Comparison of ENCODE assay signal across 13 cellular contexts in genomic region chr3:128503164-128503651, GRCh38. TPM values are rescaled to one million over a fixed set of nuclear protein-coding genes. Genes with fewer than 3 reads are reported as not detected.
DNase-seq lines count a peak whose midpoint lies in the region; ATAC-seq and TF ChIP-seq lines count a peak whose summit lies in the region.
"Had no signal": no experiment of that assay in that cellular context is flagged by ENCODE, and none has a peak within 500 bp of the region (broad histone marks: within the 10 kb centered on the region; RNA-seq: fewer than 3 reads in every experiment).

No MANE protein-coding gene starts in this region.

- H3K79me1 ChIP-seq in IMR-90 (ENCODE audit: low read depth in 1 of 2, low read length in 2 of 2): 0 out of 4 replicates have a peak, but pooled peaks cover 0 to 3% of the 10 kb centered on the region in 2 experiments

- BruUV-seq in IMR-90 (replicated peaks; lab: Mats Ljungman, UMichigan): no TSS peak

- H4K5ac ChIP-seq in IMR-90 (ENCODE audit: low read depth, low read length): no peak overlapping the region

- no peaks in the 10 kb centered on the region for H4K20me1 ChIP-seq in IMR-90 (ENCODE audit: insufficient read depth, low read length)

- no peak for TF ChIP-seq POLR2A in IMR-90 (IDR thresholded peaks at IDR 0.05; ENCODE audit: low read depth, low read length)
- TF ChIP-seq POLR2A in tibial nerve (IDR thresholded peaks at IDR 0.05): no peak

- H3K4me1 ChIP-seq in IMR-90 (ENCODE audit: control insufficient read depth, insufficient read depth, low read length): no peaks in the 10 kb centered on the region
- H3K4me1 ChIP-seq in liver (ENCODE audit: control insufficient read depth in 4 of 4, insufficient read depth in 4 of 4, low read length in 3 of 4): no peaks in the 10 kb centered on the region
- peaks cover 0 to 1% (median 0%) of the 10 kb centered on the region in 4 donors for H3K4me1 ChIP-seq in tibial nerve

- no peak overlapping the region for H2BK120ac ChIP-seq in IMR-90 (ENCODE audit: low read depth, low read length)

- no peak overlapping the region for H2BK20ac ChIP-seq in IMR-90 (ENCODE audit: low read depth, low read length)

- H3K18ac ChIP-seq in IMR-90 (ENCODE audit: low read depth, low read length): no peak overlapping the region

- peaks cover 3% of the 10 kb centered on the region; the same call in 1 of the 2 replicates for H3K27me3 ChIP-seq in IMR-90 (ENCODE audit: control insufficient read depth, insufficient read depth, low read length)
- H3K27me3 ChIP-seq in brain microvascular endothelial cell (replicated peaks): peaks cover 8% of the 10 kb centered on the region
- peaks cover 0 to 8% (median 0%) of the 10 kb centered on the region in 4 donors for H3K27me3 ChIP-seq in liver (ENCODE audit: control insufficient read depth in 4 of 4, insufficient read depth in 4 of 4, low read length in 3 of 4)
- peaks cover 7 to 82% of the 10 kb centered on the region in 2 donors for H3K27me3 ChIP-seq in tibial nerve

- H3K23ac ChIP-seq in IMR-90 (ENCODE audit: low read depth, low read length): no peak overlapping the region

- no peak overlapping the region for H2AK5ac ChIP-seq in IMR-90 (ENCODE audit: low read depth, low read length)

- H3K4ac ChIP-seq in IMR-90 (ENCODE audit: low read depth, low read length): no peak overlapping the region

- ATAC-seq in IMR-90 (ENCODE audit: low read depth) (no peak), HG03280 (IDR thresholded peaks at IDR 0.05; ENCODE audit: unreplicated experiment) (no peak), GM19351 (IDR thresholded peaks at IDR 0.05; ENCODE audit: unreplicated experiment) (no peak), HG02970 (IDR thresholded peaks at IDR 0.05; ENCODE audit: low FRiP score, unreplicated experiment) (no peak)
- ATAC-seq: naive thymus-derived CD8-positive, alpha-beta T cell; stimulated activated memory B cell treated with anti-CD40 and anti-IgM and Interleukin-4, amounts not matched to agents 10 μg/mL and 1 μg/mL and 100 μg/mL, for 72 hours had no signal

- no peak for TF ChIP-seq EP300 in tibial nerve (IDR thresholded peaks at IDR 0.05)

- H2BK5ac ChIP-seq in IMR-90 (ENCODE audit: low read depth, low read length, poor library complexity, severe bottlenecking): no peak overlapping the region

- POLR2A ChIA-PET in IMR-90 (lab: Charles Lee; ENCODE audit: unreplicated experiment): no interaction called here

- H2BK15ac ChIP-seq in IMR-90 (ENCODE audit: low read depth, low read length): no peak overlapping the region

- H3K4me2 ChIP-seq in IMR-90 (ENCODE audit: low read depth, low read length): no peak overlapping the region

- H3K36me3 ChIP-seq in IMR-90 (ENCODE audit: control insufficient read depth, insufficient read depth, low read length) (no peaks in the 10 kb centered on the region), brain microvascular endothelial cell (replicated peaks) (no peaks in the 10 kb centered on the region), liver (ENCODE audit: control insufficient read depth in 4 of 4, insufficient read depth in 3 of 4, low read depth in 1 of 4, low read length in 3 of 4) (no peaks in the 10 kb centered on the region), tibial nerve (no peaks in the 10 kb centered on the region)

- no peak overlapping the region for H3K9ac ChIP-seq in IMR-90 (ENCODE audit: low read depth, low read length)
- H3K9ac ChIP-seq in liver (ENCODE audit: low read depth in 1 of 2, low read length in 2 of 2): no peak overlapping the region

- H2AK9ac ChIP-seq in IMR-90 (replicated peaks; ENCODE audit: low read depth, low read length, poor library complexity): no peak overlapping the region

- no peak overlapping the region for H2AFZ ChIP-seq in IMR-90 (replicated peaks; ENCODE audit: low read length, poor library complexity)

- TF ChIP-seq CTCF in IMR-90 (conservative IDR thresholded peaks at IDR 0.05; ENCODE audit: low read depth, low read length) (0 out of 2 replicates have a peak, but pooled peaks have one; percentile 16), brain microvascular endothelial cell (IDR thresholded peaks at IDR 0.05; ENCODE audit: low read depth, low read length, missing control alignments) (peak; percentile 47), liver (IDR thresholded peaks at IDR 0.05; ENCODE audit: low read depth, low read length, missing input control) (peak; percentile 11), tibial nerve (IDR thresholded peaks at IDR 0.05) (no peak)

- dilution Hi-C loops in IMR-90 (cut with HindIII; ENCODE audit: low sequenced_read_pairs, unreplicated experiment): no loop called here

- H3K9me3 ChIP-seq in IMR-90 (ENCODE audit: control insufficient read depth, insufficient read depth, low read length) (peaks cover 2% of the 10 kb centered on the region; the same call in 1 of the 2 replicates), liver (ENCODE audit: control insufficient read depth in 4 of 4, low read length in 3 of 4) (no peaks in the 10 kb centered on the region), tibial nerve (peaks cover 0 to 5% (median 0%) of the 10 kb centered on the region in 4 donors)

- no peak overlapping the region for H3K14ac ChIP-seq in IMR-90 (replicated peaks; ENCODE audit: low read depth, low read length)

- in situ Hi-C loops in IMR-90 (cut with MboI; ENCODE audit: low sequenced_read_pairs) (loop anchor here (5.0 kb wide), 1 partner anchor 71 kb away; no protein-coding TSS in a partner anchor), brain microvascular endothelial cell (cut with HindIII; ENCODE audit: low pct_ligation_motif_present, low sequenced_read_pairs) (no loop called here)

- CTCF ChIA-PET in IMR-90 (lab: Yijun Ruan, JAX): interaction anchor here (0.5 kb wide), 1 partner anchor 10 kb away, joined by 4 read pairs; no protein-coding TSS in a partner anchor

- TF ChIP-seq RAD21 in IMR-90 (IDR thresholded peaks at IDR 0.05; ENCODE audit: low read length): peak; percentile 7; the same call in 1 of the 2 replicates
- TF ChIP-seq RAD21 in liver (IDR thresholded peaks at IDR 0.05): peak; percentile 45 to 66

- H3K9me1 ChIP-seq in IMR-90 (ENCODE audit: insufficient read depth, low read length): no peaks in the 10 kb centered on the region

- 20% methylated on average over 1 of the region's 12 CpGs; no CpG with 5 or more reads in 1 of the 2 experiments for WGBS in IMR-90 (ENCODE audit: extremely low coverage in 2 of 2, insufficient read length in 1 of 2), 2 experiments
- WGBS in liver: 86% methylated on average over 12 of the region's 12 CpGs
- WGBS in tibial nerve, 2 donors: 88 to 89% methylated on average over 12 of the region's 12 CpGs

- intact Hi-C loops in IMR-90 (cut with micrococcal nuclease): loop anchor here (5.0 kb wide), 1 partner anchor 79 kb away; no protein-coding TSS in a partner anchor

- DNase-seq in D341Med (ENCODE audit: low spot score) (peak; percentile 48), IMR-90 (no peak), brain microvascular endothelial cell (no peak), tibial nerve (ENCODE audit: low spot score in 2 of 2) (no peak)
- DNase-seq: activated CD4-positive, alpha-beta T cell treated with anti-CD3 and anti-CD28 coated beads, Interleukin-2, amount 10 ng/mL, durations not matched to agents 24 days and 14 days; activated naive CD8-positive, alpha-beta T cell treated with anti-CD3 and anti-CD28 coated beads for 36 hours; GF-D8; naive thymus-derived CD8-positive, alpha-beta T cell had no signal

- no peak overlapping the region for H4K91ac ChIP-seq in IMR-90 (ENCODE audit: insufficient read depth, low read depth, low read length)

- H3K27ac ChIP-seq in IMR-90 (ENCODE audit: insufficient read depth, low read length) (no peak overlapping the region), brain microvascular endothelial cell (no peak overlapping the region), liver (ENCODE audit: low read depth in 1 of 2, low read length in 2 of 2) (no peak overlapping the region), tibial nerve (no peak overlapping the region)

- H3K4me3 ChIP-seq in IMR-90 (ENCODE audit: insufficient read depth, low read depth, low read length) (no peak overlapping the region), brain microvascular endothelial cell (ENCODE audit: low read depth, low read length) (no peak overlapping the region), liver (ENCODE audit: low read depth in 1 of 3, low read length in 3 of 3) (no peak overlapping the region), tibial nerve (no peak overlapping the region)

- no peak overlapping the region for H3K56ac ChIP-seq in IMR-90 (ENCODE audit: extremely low read depth, insufficient read depth, low read length)

- no peak overlapping the region for H4K8ac ChIP-seq in IMR-90 (ENCODE audit: low read depth in 2 of 2, low read length in 2 of 2)

TF ChIP-seq in IMR-90, 13 proteins besides CTCF, POLR2A, EP300 and RAD21 (continues in another document):
- no peak for TF ChIP-seq RFX5 (IDR thresholded peaks at IDR 0.05; ENCODE audit: low read depth, low read length)
- TF ChIP-seq NFE2L2 (IDR thresholded peaks at IDR 0.05; ENCODE audit: low read depth, low read length): no peak
- no peak for TF ChIP-seq MAZ (IDR thresholded peaks at IDR 0.05; ENCODE audit: borderline replicate concordance, low read depth, low read length)
- no peak for TF ChIP-seq CEBPB (IDR thresholded peaks at IDR 0.05; ENCODE audit: low read depth, low read length)
- no peak for TF ChIP-seq MAFK (IDR thresholded peaks at IDR 0.05; ENCODE audit: low read depth, low read length)

TF ChIP-seq in liver, 16 proteins besides CTCF, POLR2A, EP300 and RAD21 (continues in another document):
- no peak for TF ChIP-seq HNF4G (IDR thresholded peaks at IDR 0.05)
- no peak for TF ChIP-seq JUND (IDR thresholded peaks at IDR 0.05)
- no peak for TF ChIP-seq FOXA1 (IDR thresholded peaks at IDR 0.05)

RNA-seq across cellular contexts. Expression of gene GATA2, which starts 10.2 kb away (rescaled TPM):
- total RNA-seq in IMR-90 (2012; rRNA removed): 2.2 and 2.8 TPM in 2 replicates
- polyA plus RNA-seq in IMR-90 (2012; rRNA removed): 13.5 and 15.0 TPM in 2 replicates
- polyA plus RNA-seq in IMR-90 (2012; cell fraction: cytosol; rRNA removed): 10.9 and 15.4 TPM in 2 replicates
- 12.3 and 24.3 TPM in 2 replicates for polyA plus RNA-seq in IMR-90 (2012; cell fraction: nucleus; rRNA removed; ENCODE audit: low replicate concordance)
- 1 to 10 TPM in 1 of 2 donors, under 1 TPM in 1; 0.25 to 2.8 TPM for total RNA-seq in liver
- polyA plus RNA-seq in liver: under 1 TPM; 0.28 to 0.80 TPM
- total RNA-seq in tibial nerve: 10 to 100 TPM in 3 of 4 donors, 1 to 10 TPM in 1; 8.1 to 24.7 (median 15.9) TPM
- total RNA-seq: activated CD4-positive, alpha-beta T cell treated with anti-CD3 and anti-CD28 coated beads, Interleukin-2, amount 10 ng/mL, durations not matched to agents 24 days and 14 days; naive thymus-derived CD8-positive, alpha-beta T cell had no signal
- polyA plus RNA-seq: naive thymus-derived CD8-positive, alpha-beta T cell had no signal

RNA-seq across cellular contexts. Expression of gene DNAJB8, which starts 36.5 kb away (rescaled TPM):
- total RNA-seq in IMR-90 (2012; rRNA removed): not detected in 2 replicates
- polyA plus RNA-seq in IMR-90 (2012; rRNA removed): not detected in 2 replicates
- not detected in 2 replicates for polyA plus RNA-seq in IMR-90 (2012; cell fraction: cytosol; rRNA removed)
- polyA plus RNA-seq in IMR-90 (2012; cell fraction: nucleus; rRNA removed; ENCODE audit: low replicate concordance): not detected in 2 replicates
- total RNA-seq in liver: not detected
- polyA plus RNA-seq in liver: not detected
- not detected for total RNA-seq in tibial nerve
- total RNA-seq: activated CD4-positive, alpha-beta T cell treated with anti-CD3 and anti-CD28 coated beads, Interleukin-2, amount 10 ng/mL, durations not matched to agents 24 days and 14 days; activated naive CD8-positive, alpha-beta T cell treated with anti-CD3 and anti-CD28 coated beads for 36 hours; naive thymus-derived CD8-positive, alpha-beta T cell had no signal
- polyA plus RNA-seq: naive thymus-derived CD8-positive, alpha-beta T cell had no signal

Comparison
In these comparisons a context has a peak if more than half of its experiments do, and no peak if none do; other contexts are left out.
1. CTCF ChIP-seq: peak in IMR-90 (single experiment), brain microvascular endothelial cell (single experiment) and liver (single experiment); none in tibial nerve (0 of 5).